Comparison of ENCODE assay signal across 8 cellular contexts in genomic region chr16:88705746-88706287, GRCh38. TPM values are rescaled to one million over a fixed set of nuclear protein-coding genes. Genes with fewer than 3 reads are reported as not detected.
A peak's percentile ranks its signal among the peaks of the same experiment; 100 is the strongest.
DNase-seq lines count a peak whose midpoint lies in the region; ATAC-seq and TF ChIP-seq lines count a peak whose summit lies in the region.

No MANE protein-coding gene starts in this region.

- H3K4me1 Mint-ChIP-seq in activated T-cell treated with anti-CD3 and anti-CD28 coated beads, Interleukin-2, amount 50 U/mL, for 24 hours (ENCODE audit: low read depth): peaks cover 76% of the 10 kb centered on the region
- H3K4me1 Mint-ChIP-seq in T-helper 17 cell: peaks cover 48% of the 10 kb centered on the region

- DNase-seq in activated T-cell treated with anti-CD3 and anti-CD28 coated beads, Interleukin-2, amount 50 U/mL, for 24 hours: peak; percentile 54
- no peak for DNase-seq in activated T-cell treated with anti-CD3 and anti-CD28 coated beads for 4 hours
- no peak for DNase-seq in T-helper 17 cell
- DNase-seq in fibroblast of mammary gland (ENCODE audit: low read depth): no peak
- no peak for DNase-seq in omental fat pad (ENCODE audit: low spot score)
- DNase-seq in NCI-H446 treated with DMSO at 0.1 percent for 48 hours (lab: John Stamatoyannopoulos, UW): no peak

- H3K9me3 Mint-ChIP-seq in activated T-cell treated with anti-CD3 and anti-CD28 coated beads, Interleukin-2, amount 50 U/mL, for 24 hours: no peaks in the 10 kb centered on the region

- H3K9me3 ChIP-seq in T-helper 17 cell (ENCODE audit: control insufficient read depth, low read length, poor library complexity, severe bottlenecking): no peaks in the 10 kb centered on the region

- peaks cover 64% of the 10 kb centered on the region for H3K36me3 Mint-ChIP-seq in activated T-cell treated with anti-CD3 and anti-CD28 coated beads, Interleukin-2, amount 50 U/mL, for 24 hours (ENCODE audit: low read depth)
- H3K36me3 Mint-ChIP-seq in T-helper 17 cell (ENCODE audit: low read depth): peaks cover 5% of the 10 kb centered on the region

- H3K27ac Mint-ChIP-seq in activated T-cell treated with anti-CD3 and anti-CD28 coated beads, Interleukin-2, amount 50 U/mL, for 24 hours: peak overlapping the region; percentile 97
- H3K27ac Mint-ChIP-seq in T-helper 17 cell: peak overlapping the region; percentile 98

- peak overlapping the region; percentile 94 for H3K4me3 Mint-ChIP-seq in activated T-cell treated with anti-CD3 and anti-CD28 coated beads, Interleukin-2, amount 50 U/mL, for 24 hours
- H3K4me3 Mint-ChIP-seq in T-helper 17 cell: peak overlapping the region; percentile 97

- peak overlapping the region; percentile 52 for H3K4me3 ChIP-seq in fibroblast of mammary gland (ENCODE audit: control insufficient read depth, low read depth, low read length)

- TF ChIP-seq CTCF in fibroblast of mammary gland (conservative IDR thresholded peaks at IDR 0.05; ENCODE audit: control insufficient read depth, insufficient read depth, low read depth, low read length) (no peak), omental fat pad (IDR thresholded peaks at IDR 0.05) (no peak)

- no peaks in the 10 kb centered on the region for H3K27me3 Mint-ChIP-seq in activated T-cell treated with anti-CD3 and anti-CD28 coated beads, Interleukin-2, amount 50 U/mL, for 24 hours
- H3K27me3 Mint-ChIP-seq in T-helper 17 cell: no peaks in the 10 kb centered on the region

- ATAC-seq in HG02981 (IDR thresholded peaks at IDR 0.05; ENCODE audit: unreplicated experiment) (peak; percentile 16), T-helper 17 cell (no peak), omental fat pad (ENCODE audit: low FRiP score) (peak; percentile 21), HG03520 (IDR thresholded peaks at IDR 0.05; ENCODE audit: unreplicated experiment) (no peak)

RNA-seq across cellular contexts. Expression of gene RNF166, which starts 0.4 kb away (rescaled TPM):
- 100 to 1,000 TPM; 235 to 398 TPM for total RNA-seq in T-helper 17 cell
- 10 to 100 TPM; 13.5 to 36.4 (median 20.2) TPM for total RNA-seq in omental fat pad

RNA-seq across cellular contexts. Expression of gene CTU2, which starts 0.5 kb away (rescaled TPM):
- total RNA-seq in T-helper 17 cell: 10 to 100 TPM; 22.4 to 33.6 TPM
- total RNA-seq in omental fat pad: 10 to 100 TPM in 2 of 4 donors, 1 to 10 TPM in 2; 6.8 to 23.7 (median 10.2) TPM

RNA-seq across cellular contexts. Expression of gene SNAI3, which starts 19.5 kb away (rescaled TPM):
- total RNA-seq in T-helper 17 cell (10 to 100 TPM in 1 of 2 donors, 1 to 10 TPM in 1; 7.7 to 10.2 TPM), omental fat pad (1 to 10 TPM in 2 of 4 donors, under 1 TPM in 2; 0.37 to 2.3 (median 0.99) TPM)

RNA-seq across cellular contexts. Expression of gene MVD, which starts 42.9 kb away (rescaled TPM):
- total RNA-seq in T-helper 17 cell: 10 to 100 TPM; 40.4 to 72.8 TPM
- 10 to 100 TPM; 10.9 to 27.5 (median 16.3) TPM for total RNA-seq in omental fat pad

RNA-seq across cellular contexts. Expression of gene CYBA, which starts 55.0 kb away (rescaled TPM):
- total RNA-seq in T-helper 17 cell (100 to 1,000 TPM; 346 to 383 TPM), omental fat pad (100 to 1,000 TPM; 174 to 329 (median 245) TPM)

Comparison
In these comparisons a context has a peak if more than half of its experiments do, and no peak if none do; other contexts are left out.
1. ATAC-seq: peak in HG02981 (single experiment) and omental fat pad (single experiment); none in T-helper 17 cell (single experiment) and HG03520 (single experiment).
2. RNA of gene RNF166, which starts 0.4 kb away (total RNA-seq): 235 to 398 TPM in T-helper 17 cell; 13.5 to 36.4 TPM in omental fat pad; every median in the first group is over 4 times any median in the second.